8 cellular contexts compared by ENCODE assay signal in the genomic region with DNA sequence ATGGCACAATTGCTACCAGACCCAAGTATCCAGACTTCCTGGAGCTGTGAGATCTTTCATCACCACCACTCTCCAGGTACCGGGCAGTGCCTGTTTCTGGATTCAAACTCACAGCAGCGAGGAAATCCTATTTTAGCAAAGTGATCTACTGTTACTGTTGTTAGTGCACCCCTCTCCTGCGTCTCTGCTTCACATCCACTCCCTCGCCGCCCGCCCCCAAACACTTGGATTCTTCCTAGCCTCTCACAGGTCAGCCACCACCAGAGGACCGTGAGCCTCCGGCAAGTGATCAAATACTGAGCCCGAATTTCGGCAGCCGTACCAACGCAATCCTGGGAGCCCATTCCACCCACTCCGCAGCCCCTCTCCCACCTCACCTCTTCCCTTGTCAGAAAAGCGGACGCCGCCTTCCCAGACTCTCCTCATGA. TPM values are rescaled to one million over a fixed set of nuclear protein-coding genes. Genes with fewer than 3 reads are reported as not detected.
DNase-seq lines count a peak whose midpoint lies in the region; ATAC-seq and TF ChIP-seq lines count a peak whose summit lies in the region.

No MANE protein-coding gene starts in this region.

- no peak overlapping the region for H4K91ac ChIP-seq in neuronal stem cell (ENCODE audit: low read depth, low read length, poor library complexity)

- 0 out of 2 replicates have a peak, but pooled peaks have one; percentile 16 for TF ChIP-seq CTCF in PC-3 (conservative IDR thresholded peaks at IDR 0.05; ENCODE audit: low read depth, low read length)
- TF ChIP-seq CTCF in gastroesophageal sphincter (IDR thresholded peaks at IDR 0.05): peak in 1 of 4 experiments; percentile 26
- peak in 2 of 6 experiments; percentile 15 to 23 for TF ChIP-seq CTCF in upper lobe of left lung (IDR thresholded peaks at IDR 0.05)

- H3K14ac ChIP-seq in neuronal stem cell (ENCODE audit: low read length): no peak overlapping the region

- TF ChIP-seq POLR2A in gastroesophageal sphincter (IDR thresholded peaks at IDR 0.05) (no peak), upper lobe of left lung (IDR thresholded peaks at IDR 0.05) (no peak)

- peak overlapping the region; percentile 94 for H3K9ac ChIP-seq in PC-3 (ENCODE audit: low read length)
- peak overlapping the region; percentile 75 for H3K9ac ChIP-seq in neuronal stem cell (ENCODE audit: low read depth, low read length, poor library complexity)

- peak overlapping the region; percentile 95 for H2BK5ac ChIP-seq in neuronal stem cell (ENCODE audit: low read length)

- H2BK12ac ChIP-seq in neuronal stem cell (ENCODE audit: low read length): no peak overlapping the region

- POLR2A ChIA-PET in PC-3 (lab: Charles Lee; ENCODE audit: unreplicated experiment): interaction anchor here (0.6 to 0.9 kb wide), 2 partner anchors 85 to 87 kb away, joined by 3 read pairs; a partner anchor contains a TSS

- DNase-seq in COLO668 (lab: John Stamatoyannopoulos, UW; ENCODE audit: unreplicated experiment): peak; percentile 68
- DNase-seq in PC-3: peak; percentile 61
- DNase-seq in activated naive CD4-positive, alpha-beta T cell treated with Interleukin-2 at 50 U/mL for 16 hours: peak; percentile 63
- no peak for DNase-seq in neuronal stem cell (ENCODE audit: low spot score)
- DNase-seq in upper lobe of left lung: peak in 1 of 2 donors; percentile 75

- no peak overlapping the region for H2BK120ac ChIP-seq in neuronal stem cell (ENCODE audit: low read depth, low read length)

- H3K4ac ChIP-seq in neuronal stem cell (ENCODE audit: low read length): no peak overlapping the region

- H4K8ac ChIP-seq in neuronal stem cell (ENCODE audit: low read depth, low read length): no peak overlapping the region

- H3K36me3 ChIP-seq in PC-3 (ENCODE audit: low read depth, low read length) (peaks cover 13% of the 10 kb centered on the region; the same call in 1 of the 2 replicates), gastroesophageal sphincter (peaks cover 0 to under 1% of the 10 kb centered on the region in 2 donors), neuronal stem cell (replicated peaks in 1 of 2; ENCODE audit: control insufficient read depth in 2 of 2, insufficient read depth in 2 of 2, low read length in 2 of 2) (peaks cover 8 to 41% of the 10 kb centered on the region in 2 donors), upper lobe of left lung (peaks cover 0 to 10% (median 0%) of the 10 kb centered on the region in 4 donors)

- no peaks in the 10 kb centered on the region for H3K27me3 ChIP-seq in PC-3 (ENCODE audit: low read length)
- peaks cover 5% of the 10 kb centered on the region for H3K27me3 ChIP-seq in gastroesophageal sphincter
- no peaks in the 10 kb centered on the region for H3K27me3 ChIP-seq in neuronal stem cell (ENCODE audit: control insufficient read depth in 3 of 3, insufficient read depth in 3 of 3, low read depth in 1 of 3, low read length in 3 of 3)
- H3K27me3 ChIP-seq in upper lobe of left lung: no peaks in the 10 kb centered on the region

- H3K4me3 ChIP-seq in PC-3 (ENCODE audit: low read length): peak overlapping the region; percentile 97
- H3K4me3 ChIP-seq in gastroesophageal sphincter: peak overlapping the region; percentile 67 to 94
- peak overlapping the region; percentile 92 to 93 for H3K4me3 ChIP-seq in neuronal stem cell (ENCODE audit: low read length in 2 of 2)
- peak overlapping the region; percentile 48 to 71 (median 66) for H3K4me3 ChIP-seq in upper lobe of left lung

- no peak overlapping the region for H2AK5ac ChIP-seq in neuronal stem cell (ENCODE audit: low read depth, low read length)

- H2AFZ ChIP-seq in PC-3 (ENCODE audit: low read length): peak overlapping the region; percentile 99
- peak overlapping the region; percentile 97 for H2AFZ ChIP-seq in neuronal stem cell (ENCODE audit: low read length)

- peaks cover 6% of the 10 kb centered on the region for H3K79me1 ChIP-seq in neuronal stem cell (ENCODE audit: low read depth, low read length)

- peak; percentile 45 for ATAC-seq in GM19372 (IDR thresholded peaks at IDR 0.05; ENCODE audit: low read depth, unreplicated experiment)
- peak; percentile 43 for ATAC-seq in HG03442 (IDR thresholded peaks at IDR 0.05; ENCODE audit: unreplicated experiment)
- ATAC-seq in PC-3: peak; percentile 77
- ATAC-seq in gastroesophageal sphincter: peak; percentile 87
- ATAC-seq in upper lobe of left lung (ENCODE audit: low FRiP score in 2 of 2): peak; percentile 88 to 92

- BruUV-seq in PC-3 (replicated peaks; lab: Mats Ljungman, UMichigan): TSS peak; percentile 68

- TF ChIP-seq EP300 in gastroesophageal sphincter (IDR thresholded peaks at IDR 0.05): no peak
- TF ChIP-seq EP300 in upper lobe of left lung (IDR thresholded peaks at IDR 0.05): no peak

- H3K27ac ChIP-seq in PC-3 (ENCODE audit: low read length): peak overlapping the region; percentile 90
- peak overlapping the region; percentile 93 to 96 (median 96) for H3K27ac ChIP-seq in gastroesophageal sphincter
- H3K27ac ChIP-seq in neuronal stem cell (replicated peaks; ENCODE audit: low read length): peak overlapping the region; percentile 95
- H3K27ac ChIP-seq in upper lobe of left lung: peak overlapping the region; percentile 94 to 99 (median 98)

- peak overlapping the region; percentile 96 for H3K18ac ChIP-seq in neuronal stem cell (ENCODE audit: low read length)

- intact Hi-C loops in PC-3 (cut with micrococcal nuclease): loop anchor here (1.0 to 5.0 kb wide), 3 partner anchors 37 to 88 kb away; no protein-coding TSS in a partner anchor

- H3K9me3 ChIP-seq in PC-3 (ENCODE audit: low read length) (no peaks in the 10 kb centered on the region), gastroesophageal sphincter (no peaks in the 10 kb centered on the region), neuronal stem cell (replicated peaks in 1 of 2; ENCODE audit: control insufficient read depth in 2 of 2, insufficient read depth in 1 of 2, low read depth in 1 of 2, low read length in 2 of 2) (no peaks in the 10 kb centered on the region), upper lobe of left lung (no peaks in the 10 kb centered on the region)

- peaks cover 15% of the 10 kb centered on the region for H3K4me1 ChIP-seq in PC-3 (ENCODE audit: insufficient read depth, low read length)
- H3K4me1 ChIP-seq in gastroesophageal sphincter: peaks cover 0 to 26% (median 13%) of the 10 kb centered on the region in 3 donors
- peaks cover 3 to 7% of the 10 kb centered on the region in 2 donors for H3K4me1 ChIP-seq in neuronal stem cell (ENCODE audit: control insufficient read depth in 2 of 2, insufficient read depth in 1 of 2, low read depth in 1 of 2, low read length in 2 of 2)
- peaks cover 15 to 34% (median 21%) of the 10 kb centered on the region in 4 donors for H3K4me1 ChIP-seq in upper lobe of left lung

- H4K20me1 ChIP-seq in PC-3 (ENCODE audit: low read length): no peaks in the 10 kb centered on the region

- H3F3A ChIP-seq in PC-3 (ENCODE audit: low read length, unreplicated experiment): no peaks in the 10 kb centered on the region

- no peak overlapping the region for H2BK15ac ChIP-seq in neuronal stem cell (ENCODE audit: low read length)

- H3K4me2 ChIP-seq in PC-3 (ENCODE audit: low read length) (peak overlapping the region; percentile 81), neuronal stem cell (ENCODE audit: insufficient read depth, low read length, poor library complexity, severe bottlenecking) (peak overlapping the region; percentile 55)

- peaks cover 73% of the 10 kb centered on the region for H3K79me2 ChIP-seq in PC-3 (ENCODE audit: low read length)

- peak overlapping the region; percentile 96 for H3K23ac ChIP-seq in neuronal stem cell (ENCODE audit: low read depth, low read length, poor library complexity)

- 0% methylated on average over 7 to 16 of the region's 16 CpGs for WGBS in gastroesophageal sphincter (ENCODE audit: low coverage in 1 of 2), 2 donors
- no CpG with 5 or more reads among the region's 16 CpGs for WGBS in neuronal stem cell (ENCODE audit: extremely low coverage in 2 of 2, insufficient read length in 2 of 2, insufficient replicate concordance in 1 of 2), 2 donors
- 0% methylated on average over 16 of the region's 16 CpGs for WGBS in upper lobe of left lung, 2 donors

- CTCF ChIA-PET in PC-3 (lab: Charles Lee): interaction anchor here (0.6 kb wide), 1 partner anchor 195 kb away, joined by 3 read pairs; no protein-coding TSS in a partner anchor

- no peaks in the 10 kb centered on the region for H3K9me2 ChIP-seq in PC-3 (replicated peaks; ENCODE audit: low read length)

RNA-seq across cellular contexts. Expression of a gene that starts 0.5 kb away (rescaled TPM):
- total RNA-seq in PC-3 (2014; rRNA removed) (7.5 and 8.6 TPM in 2 replicates), gastroesophageal sphincter (1 to 10 TPM; 4.2 to 9.5 (median 5.4) TPM), upper lobe of left lung (10 to 100 TPM in 1 of 6 donors, 1 to 10 TPM in 5; 2.7 to 11.2 (median 4.8) TPM)
- polyA plus RNA-seq in neuronal stem cell (2013, experiment 1 of 2): 9.4 TPM
- 8.7 TPM for polyA plus RNA-seq in neuronal stem cell (2013, experiment 2 of 2)

RNA-seq across cellular contexts. Expression of a gene that starts 0.6 kb away (rescaled TPM):
- total RNA-seq in PC-3 (2014; rRNA removed) (26.0 and 53.4 TPM in 2 replicates), gastroesophageal sphincter (under 1 TPM in 3 of 4 donors, not detected in 1; 0.31 to 0.77 (median 0.54) TPM), upper lobe of left lung (1 to 10 TPM in 5 of 6 donors, under 1 TPM in 1; 0.89 to 1.8 (median 1.4) TPM)
- polyA plus RNA-seq in neuronal stem cell (2013, experiment 1 of 2): 52.8 TPM
- polyA plus RNA-seq in neuronal stem cell (2013, experiment 2 of 2): 53.9 TPM
